In genomic region chr16:89995475-89996177, GRCh38 we compare ENCODE assay signal across 8 cellular contexts. TPM values are rescaled to one million over a fixed set of nuclear protein-coding genes. Genes with fewer than 3 reads are reported as not detected.
DNase-seq lines count a peak whose midpoint lies in the region; TF ChIP-seq lines count a peak whose summit lies in the region.
"Not testable (repeated sequence)": the region's sequence is repeated elsewhere in the genome, so short reads cannot be mapped to it uniquely, and the experiment has no call there.

No MANE protein-coding gene starts in this region.

- not testable (repeated sequence) for H3K4me1 ChIP-seq in SK-N-SH (ENCODE audit: control insufficient read depth in 1 of 2, insufficient read depth in 2 of 2, low read depth in 1 of 2, low read length in 1 of 2); mammary epithelial cell (ENCODE audit: insufficient read depth, low read length); left ventricle myocardium inferior

- H3K9me3 ChIP-seq in SK-N-SH; left ventricle myocardium inferior (replicated peaks): not testable (repeated sequence)
- H3K9me3 ChIP-seq in mammary epithelial cell (replicated peaks; ENCODE audit: insufficient read depth, low read length), result peaks cover 42% of the 10 kb centered on the region

- H3K27me3 Mint-ChIP-seq in progenitor cell of endocrine pancreas; stimulated activated naive CD8-positive, alpha-beta T cell treated with anti-CD3 and anti-CD28 coated beads, Interleukin-15, Interleukin-2, amounts not matched to agents 100 ng/mL and 50 ng/mL, for 24 hours: not testable (repeated sequence)

- POLR2A ChIA-PET in SK-N-SH (lab: Yijun Ruan, JAX), result not testable (repeated sequence)

- DNase-seq in COLO829 (ENCODE audit: low spot score) (peak; percentile 13), LoVo (ENCODE audit: low spot score) (peak; percentile 64), activated T-cell treated with anti-CD3 and anti-CD28 coated beads for 4 hours (peak; percentile 34), mammary epithelial cell (peak; percentile 63)
- DNase-seq in SK-N-SH; left ventricle myocardium inferior; progenitor cell of endocrine pancreas (ENCODE audit: low spot score, unreplicated experiment): not testable (repeated sequence)

- not testable (repeated sequence) for H3K79me2 ChIP-seq in SK-N-SH (ENCODE audit: insufficient read depth); mammary epithelial cell (ENCODE audit: insufficient read depth, low read length)

- not testable (repeated sequence) for H3K9me3 Mint-ChIP-seq in progenitor cell of endocrine pancreas (ENCODE audit: low read depth); stimulated activated naive CD8-positive, alpha-beta T cell treated with anti-CD3 and anti-CD28 coated beads, Interleukin-15, Interleukin-2, amounts not matched to agents 100 ng/mL and 50 ng/mL, for 24 hours

- not testable (repeated sequence) for H3K27me3 ChIP-seq in SK-N-SH (ENCODE audit: insufficient read depth); mammary epithelial cell (ENCODE audit: insufficient read depth, low read length); left ventricle myocardium inferior (ENCODE audit: low read depth)

- intact Hi-C loops in mammary epithelial cell (cut with micrococcal nuclease); left ventricle myocardium inferior (cut with micrococcal nuclease): not testable (repeated sequence)

- dilution Hi-C loops in mammary epithelial cell (cut with HindIII; ENCODE audit: low sequenced_read_pairs), result not testable (repeated sequence)

- H3K9ac ChIP-seq in SK-N-SH; mammary epithelial cell (ENCODE audit: insufficient read depth, low read length): not testable (repeated sequence)

- H3K27ac ChIP-seq in SK-N-SH (ENCODE audit: low read depth in 2 of 2, low read length in 1 of 2) (peak overlapping the region; percentile 66 to 78), mammary epithelial cell (ENCODE audit: insufficient read depth, low read depth, low read length) (peak overlapping the region; percentile 42), left ventricle myocardium inferior (replicated peaks) (peak overlapping the region; percentile 46)

- not testable (repeated sequence) for BruUV-seq in mammary epithelial cell (replicated peaks; lab: Mats Ljungman, UMichigan)

- peaks cover 74% of the 10 kb centered on the region for H3F3A ChIP-seq in SK-N-SH (replicated peaks; ENCODE audit: insufficient read depth)

- H3K36me3 ChIP-seq in SK-N-SH (replicated peaks in 1 of 2; ENCODE audit: control insufficient read depth in 1 of 2, insufficient read depth in 2 of 2, low read length in 1 of 2) (peaks cover 40 to 48% of the 10 kb centered on the region in 2 experiments), mammary epithelial cell (ENCODE audit: insufficient read depth, low read length) (peaks cover 11% of the 10 kb centered on the region), left ventricle myocardium inferior (peaks cover 76% of the 10 kb centered on the region)

- not testable (repeated sequence) for TF ChIP-seq CTCF in SK-N-SH (IDR thresholded peaks at IDR 0.05); mammary epithelial cell (conservative IDR thresholded peaks at IDR 0.05 in 1 of 2, IDR thresholded peaks at IDR 0.05 in 1 of 2; ENCODE audit: extremely low read depth in 1 of 2, insufficient read depth in 1 of 2, low read depth in 1 of 2, low read length in 2 of 2); left ventricle myocardium inferior (IDR thresholded peaks at IDR 0.05; ENCODE audit: borderline replicate concordance); progenitor cell of endocrine pancreas (IDR thresholded peaks at IDR 0.05; ENCODE audit: unreplicated experiment)

- TF ChIP-seq EP300 in SK-N-SH (IDR thresholded peaks at IDR 0.05; ENCODE audit: borderline replicate concordance in 1 of 2, low read depth in 1 of 2, low read length in 1 of 2), result not testable (repeated sequence)

- TF ChIP-seq RAD21 in SK-N-SH (IDR thresholded peaks at IDR 0.05; ENCODE audit: low read length), result not testable (repeated sequence)

- not testable (repeated sequence) for H2AFZ ChIP-seq in SK-N-SH (ENCODE audit: low read depth); mammary epithelial cell (ENCODE audit: low read depth, low read length)

- peak overlapping the region; percentile 96 for H3K27ac Mint-ChIP-seq in progenitor cell of endocrine pancreas
- H3K27ac Mint-ChIP-seq in stimulated activated naive CD8-positive, alpha-beta T cell treated with anti-CD3 and anti-CD28 coated beads, Interleukin-15, Interleukin-2, amounts not matched to agents 100 ng/mL and 50 ng/mL, for 24 hours, result peak overlapping the region; percentile 95

- H4K20me1 ChIP-seq in SK-N-SH (ENCODE audit: insufficient read depth), result peaks cover 21% of the 10 kb centered on the region
- not testable (repeated sequence) for H4K20me1 ChIP-seq in mammary epithelial cell (ENCODE audit: insufficient read depth, low read length)

- H3K4me3 ChIP-seq in SK-N-SH (ENCODE audit: low read depth in 2 of 2, low read length in 1 of 2); mammary epithelial cell (replicated peaks in 1 of 3; ENCODE audit: insufficient read depth in 1 of 3, low read depth in 2 of 3, low read length in 3 of 3); left ventricle myocardium inferior: not testable (repeated sequence)

- WGBS in SK-N-SH (ENCODE audit: low lambda C conversion rate), result 53% methylated on average over 5 of the region's 7 CpGs
- WGBS in mammary epithelial cell (ENCODE audit: low coverage, missing lambda C conversion rate), result 60% methylated on average over 4 of the region's 7 CpGs

- in situ Hi-C loops in mammary epithelial cell (cut with MboI; ENCODE audit: low sequenced_read_pairs in 2 of 2), result not testable (repeated sequence)

- H3K4me1 Mint-ChIP-seq in progenitor cell of endocrine pancreas (ENCODE audit: low read depth), result not testable (repeated sequence)
- peaks cover 20% of the 10 kb centered on the region for H3K4me1 Mint-ChIP-seq in stimulated activated naive CD8-positive, alpha-beta T cell treated with anti-CD3 and anti-CD28 coated beads, Interleukin-15, Interleukin-2, amounts not matched to agents 100 ng/mL and 50 ng/mL, for 24 hours (ENCODE audit: low read depth)

- CTCF ChIA-PET in SK-N-SH (lab: Yijun Ruan, JAX), result interaction anchor here (0.7 kb wide), 1 partner anchor 9 kb away, joined by 3 read pairs; no protein-coding TSS in a partner anchor
- CTCF ChIA-PET in mammary epithelial cell (lab: Charles Lee; ENCODE audit: low non-redundant PET), result not testable (repeated sequence)

- not testable (repeated sequence) for H3K4me2 ChIP-seq in SK-N-SH; mammary epithelial cell (ENCODE audit: insufficient read depth, low read depth, low read length)

- H3K36me3 Mint-ChIP-seq in progenitor cell of endocrine pancreas (ENCODE audit: insufficient read depth), result peaks cover 34% of the 10 kb centered on the region
- H3K36me3 Mint-ChIP-seq in stimulated activated naive CD8-positive, alpha-beta T cell treated with anti-CD3 and anti-CD28 coated beads, Interleukin-15, Interleukin-2, amounts not matched to agents 100 ng/mL and 50 ng/mL, for 24 hours (ENCODE audit: low read depth), result peaks cover 71% of the 10 kb centered on the region

- H3K9me2 ChIP-seq in SK-N-SH, result not testable (repeated sequence)

- not testable (repeated sequence) for H3K4me3 Mint-ChIP-seq in progenitor cell of endocrine pancreas (ENCODE audit: low read depth)
- H3K4me3 Mint-ChIP-seq in stimulated activated naive CD8-positive, alpha-beta T cell treated with anti-CD3 and anti-CD28 coated beads, Interleukin-15, Interleukin-2, amounts not matched to agents 100 ng/mL and 50 ng/mL, for 24 hours, result peak overlapping the region; percentile 73

TF ChIP-seq in SK-N-SH, 30 proteins besides CTCF, POLR2A, EP300 and RAD21:
- TF ChIP-seq FOSL2 (IDR thresholded peaks at IDR 0.05; ENCODE audit: borderline replicate concordance, low read depth) (peak; percentile 67; the same call in 1 of the 2 replicates), JUND (IDR thresholded peaks at IDR 0.05) (peak; percentile 47)
TF ChIP-seq in SK-N-SH: peak in this region for 2; not testable (repeated sequence) for 28.

RNA-seq across cellular contexts. Expression of gene DBNDD1, which starts 23.6 kb away (rescaled TPM):
- polyA plus RNA-seq in SK-N-SH (2012; rRNA removed), result 23.5 and 27.9 TPM in 2 replicates
- polyA plus RNA-seq in SK-N-SH (2012; cell fraction: cytosol; rRNA removed), result 13.3 and 20.7 TPM in 2 replicates
- 15.3 and 19.4 TPM in 2 replicates for polyA plus RNA-seq in SK-N-SH (2012; cell fraction: nucleus; rRNA removed)
- 1 to 10 TPM; 3.5 to 4.1 TPM for total RNA-seq in mammary epithelial cell
- polyA plus RNA-seq in mammary epithelial cell, result 3.9 TPM
- 0.57 TPM for polyA minus RNA-seq in mammary epithelial cell
- total RNA-seq in left ventricle myocardium inferior, result 4.6 TPM
- 53.8 and 57.4 TPM in 2 replicates for total RNA-seq in progenitor cell of endocrine pancreas

RNA-seq across cellular contexts. Expression of gene DEF8, which starts 47.1 kb away (rescaled TPM):
- polyA plus RNA-seq in SK-N-SH (2012; rRNA removed) (112 and 119 TPM in 2 replicates), mammary epithelial cell (115 TPM)
- polyA plus RNA-seq in SK-N-SH (2012; cell fraction: cytosol; rRNA removed), result 64.2 and 86.4 TPM in 2 replicates
- polyA plus RNA-seq in SK-N-SH (2012; cell fraction: nucleus; rRNA removed), result 254 and 369 TPM in 2 replicates
- total RNA-seq in mammary epithelial cell (10 to 100 TPM; 68.3 to 96.1 TPM), left ventricle myocardium inferior (44.7 TPM), progenitor cell of endocrine pancreas (67.9 and 72.1 TPM in 2 replicates)
- polyA minus RNA-seq in mammary epithelial cell, result 45.0 TPM
